Comparison of ENCODE assay signal across 1 cellular context in the genomic region with DNA sequence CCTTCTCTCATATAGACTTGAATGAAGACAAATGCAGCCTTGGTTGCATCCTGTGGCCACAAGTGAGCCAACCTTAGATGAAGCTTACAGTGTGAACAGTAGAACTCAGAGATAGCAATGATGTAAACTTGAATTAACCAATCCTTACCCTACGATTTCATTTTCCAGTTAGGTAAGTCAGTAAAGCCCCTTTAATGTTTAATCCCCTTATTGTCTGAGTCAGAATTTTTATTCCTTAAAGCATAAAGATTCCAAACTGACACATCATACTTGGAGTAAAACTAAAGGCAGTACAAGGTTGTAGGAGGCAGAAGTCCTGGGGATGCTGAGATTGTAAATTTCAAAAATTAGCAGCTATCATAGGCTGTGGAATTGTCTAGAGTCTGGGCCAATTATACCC.
TF ChIP-seq lines count a peak whose summit lies in the region.

No MANE protein-coding gene starts in this region.

TF ChIP-seq in HepG2, 621 proteins besides CTCF, POLR2A, EP300 and RAD21 (continued from another document):
- TF ChIP-seq, protein P1, sequence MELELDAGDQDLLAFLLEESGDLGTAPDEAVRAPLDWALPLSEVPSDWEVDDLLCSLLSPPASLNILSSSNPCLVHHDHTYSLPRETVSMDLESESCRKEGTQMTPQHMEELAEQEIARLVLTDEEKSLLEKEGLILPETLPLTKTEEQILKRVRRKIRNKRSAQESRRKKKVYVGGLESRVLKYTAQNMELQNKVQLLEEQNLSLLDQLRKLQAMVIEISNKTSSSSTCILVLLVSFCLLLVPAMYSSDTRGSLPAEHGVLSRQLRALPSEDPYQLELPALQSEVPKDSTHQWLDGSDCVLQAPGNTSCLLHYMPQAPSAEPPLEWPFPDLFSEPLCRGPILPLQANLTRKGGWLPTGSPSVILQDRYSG (CRISPR knock-in tag; IDR thresholded peaks at IDR 0.05), result no peak
- TF ChIP-seq MXD4 (CRISPR knock-in tag; IDR thresholded peaks at IDR 0.05) (no peak), SP2 (CRISPR knock-in tag; IDR thresholded peaks at IDR 0.05) (no peak), TEAD2 (CRISPR knock-in tag; IDR thresholded peaks at IDR 0.05) (no peak)
TF ChIP-seq in HepG2: peak in this region for 0.
